29 cellular contexts compared by ENCODE assay signal in the genomic region with DNA sequence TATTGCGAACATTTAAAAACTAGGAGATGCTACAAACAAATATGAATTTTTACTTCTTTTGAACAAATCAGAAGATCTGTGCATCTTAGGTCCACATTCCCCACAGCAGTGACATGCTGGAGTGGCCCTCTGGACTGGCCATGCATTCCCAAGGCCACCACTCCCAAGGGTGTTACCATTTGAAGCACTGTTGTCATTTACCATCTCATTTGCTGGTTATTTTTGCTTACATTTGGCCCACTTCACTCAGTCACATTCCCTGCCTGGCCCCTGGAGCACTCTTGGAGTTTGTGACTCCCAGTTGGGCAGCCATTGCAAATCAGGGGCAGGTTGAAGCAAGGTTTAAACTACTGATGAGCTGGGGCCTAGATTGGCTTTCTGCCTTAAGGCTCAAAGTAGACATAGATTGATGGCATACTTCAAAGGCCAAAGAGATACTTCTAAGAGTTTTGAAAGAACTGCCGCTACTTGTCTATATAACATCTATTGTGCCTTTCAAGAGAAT.
"Had no signal": no experiment of that assay in that cellular context is flagged by ENCODE, and none has a peak within 500 bp of the region (broad histone marks: within the 10 kb centered on the region; RNA-seq: fewer than 3 reads in every experiment).

No MANE protein-coding gene starts in this region.

- H3K4me2 ChIP-seq: smooth muscle cell had no signal

- H3K4me3 Mint-ChIP-seq: effector memory CD8-positive, alpha-beta T cell; immature natural killer cell; memory B cell; natural killer cell treated with Interleukin-12 subunit alpha and Interleukin-12 subunit beta and Interleukin-15 and Interleukin-18, amount 100 ng/mL, for 72 hours; neural crest cell; stimulated activated naive CD8-positive, alpha-beta T cell treated with anti-CD3 and anti-CD28 coated beads, Interleukin-15, amount 100 ng/mL, for 72 hours had no signal

- H3K9me3 ChIP-seq: esophagus squamous epithelium, neutrophil, pancreas, right lobe of liver, suprapubic skin, thyroid gland, upper lobe of left lung, vagina had no signal

- H3K4me1 ChIP-seq: esophagus squamous epithelium, pancreas, suprapubic skin, thyroid gland, upper lobe of left lung had no signal

- H3K27ac Mint-ChIP-seq: immature natural killer cell; memory B cell; natural killer cell treated with Interleukin-12 subunit alpha and Interleukin-12 subunit beta and Interleukin-15 and Interleukin-18, amount 100 ng/mL, for 72 hours; stimulated activated naive CD8-positive, alpha-beta T cell treated with anti-CD3 and anti-CD28 coated beads, Interleukin-15, amount 100 ng/mL, for 72 hours had no signal

- H3K27me3 Mint-ChIP-seq: effector memory CD8-positive, alpha-beta T cell; memory B cell; stimulated activated naive CD8-positive, alpha-beta T cell treated with anti-CD3 and anti-CD28 coated beads, Interleukin-15, amount 100 ng/mL, for 72 hours had no signal

- DNase-seq: cerebellar nuclear complex; cortex of kidney; effector memory CD8-positive, alpha-beta T cell; erythroblast; esophagus squamous epithelium; foreskin melanocyte; hypothalamus; immature natural killer cell; islet precursor cell; kidney glomerular epithelial cell; midbrain; pancreas; right lobe of liver; stimulated activated CD4-positive, alpha-beta T cell treated with anti-CD3 and anti-CD28 coated beads, Interleukin-12 subunit alpha, Interleukin-12 subunit beta, amount 100 ng/mL, for 4 hours; stimulated activated CD4-positive, alpha-beta T cell treated with anti-CD3 and anti-CD28 coated beads, Interleukin-1b, Interleukin-23, amount 100 ng/mL, for 48 hours; stimulated activated CD4-positive, alpha-beta T cell treated with anti-CD3 and anti-CD28 coated beads, Interleukin-4, amount 100 ng/mL, for 1 hour; stimulated activated CD8-positive, alpha-beta memory T cell treated with anti-CD3 and anti-CD28 coated beads, Interleukin-4, amount 100 ng/mL, for 48 hours; stimulated activated naive CD4-positive, alpha-beta T cell; stimulated activated naive CD8-positive, alpha-beta T cell treated with anti-CD3 and anti-CD28 coated beads, Interleukin-15, amount 100 ng/mL, for 72 hours had no signal

- H3K36me3 ChIP-seq: esophagus squamous epithelium, neutrophil, pancreas, right lobe of liver, suprapubic skin, thyroid gland, upper lobe of left lung, vagina had no signal

- H3K36me3 Mint-ChIP-seq: memory B cell; natural killer cell treated with Interleukin-12 subunit alpha and Interleukin-12 subunit beta and Interleukin-15 and Interleukin-18, amount 100 ng/mL, for 72 hours had no signal

- H3K4me3 ChIP-seq: esophagus squamous epithelium, lung, pancreas, right lobe of liver, smooth muscle cell, suprapubic skin, thyroid gland, upper lobe of left lung, vagina had no signal

- H3K27me3 ChIP-seq: esophagus squamous epithelium, pancreas, right lobe of liver, suprapubic skin, thyroid gland, upper lobe of left lung, vagina had no signal

- H3K27ac ChIP-seq: neutrophil, pancreas, right lobe of liver, suprapubic skin, thyroid gland, upper lobe of left lung, vagina had no signal

- H3K9me3 Mint-ChIP-seq: effector memory CD8-positive, alpha-beta T cell; immature natural killer cell; memory B cell; natural killer cell treated with Interleukin-12 subunit alpha and Interleukin-12 subunit beta and Interleukin-15 and Interleukin-18, amount 100 ng/mL, for 72 hours; stimulated activated naive CD8-positive, alpha-beta T cell treated with anti-CD3 and anti-CD28 coated beads, Interleukin-15, amount 100 ng/mL, for 72 hours had no signal

- ATAC-seq: effector memory CD8-positive, alpha-beta T cell; natural killer cell treated with Interleukin-12 subunit alpha and Interleukin-12 subunit beta and Interleukin-15 and Interleukin-18, amount 100 ng/mL, for 72 hours; pancreas; right lobe of liver; stimulated activated naive CD8-positive, alpha-beta T cell treated with anti-CD3 and anti-CD28 coated beads, Interleukin-15, amount 100 ng/mL, for 72 hours had no signal
